In genomic region chr9:33465096-33465495, GRCh38 we compare ENCODE assay signal across 22 cellular contexts. TPM values are rescaled to one million over a fixed set of nuclear protein-coding genes. Genes with fewer than 3 reads are reported as not detected.
"Had no signal": no experiment of that assay in that cellular context is flagged by ENCODE, and none has a peak within 500 bp of the region (broad histone marks: within the 10 kb centered on the region; RNA-seq: fewer than 3 reads in every experiment).

No MANE protein-coding gene starts in this region.

- FAIRE-seq: pancreas had no signal

- H3K27ac Mint-ChIP-seq: activated naive CD4-positive, alpha-beta T cell treated with anti-CD3 and anti-CD28 coated beads, Interleukin-2, amount 50 U/mL, for 24 hours; stimulated activated memory B cell treated with anti-CD40 and anti-IgM and Interleukin-4, amounts not matched to agents 10 μg/mL and 1 μg/mL and 100 μg/mL, for 72 hours had no signal

- DNase-seq: activated CD4-positive, alpha-beta T cell treated with anti-CD3 and anti-CD28 coated beads for 1 hour; activated CD4-positive, alpha-beta T cell treated with anti-CD3 and anti-CD28 coated beads, Interleukin-2, amount 50 U/mL, for 4 hours; activated T-cell treated with anti-CD3 and anti-CD28 coated beads for 4 hours; amniotic stem cell; foreskin keratinocyte; hippocampal formation; islet precursor cell; left ventricle myocardium inferior; mesenchymal stem cell; naive B cell; stimulated activated CD4-positive, alpha-beta T cell treated with anti-CD3 and anti-CD28 coated beads, Interleukin-4, amount 100 ng/mL, for 24 hours; T-helper 2 cell had no signal

- ATAC-seq: mucosa of descending colon; pancreas; sciatic nerve; stimulated activated memory B cell treated with anti-CD40 and anti-IgM and Interleukin-4, amounts not matched to agents 10 μg/mL and 1 μg/mL and 100 μg/mL, for 72 hours; upper lobe of right lung had no signal

- H3K4me1 ChIP-seq: pancreas, upper lobe of right lung had no signal

- H3K9me3 Mint-ChIP-seq: activated naive CD4-positive, alpha-beta T cell treated with anti-CD3 and anti-CD28 coated beads, Interleukin-2, amount 50 U/mL, for 24 hours; naive B cell; stimulated activated memory B cell treated with anti-CD40 and anti-IgM and Interleukin-4, amounts not matched to agents 10 μg/mL and 1 μg/mL and 100 μg/mL, for 72 hours had no signal

- H3K27ac ChIP-seq: cardiac muscle cell, left ventricle myocardium inferior, neutrophil, pancreas, upper lobe of right lung, VCaP had no signal

- H3K4me3 ChIP-seq: cardiac muscle cell, left ventricle myocardium inferior, mucosa of descending colon, pancreas, smooth muscle cell, upper lobe of right lung had no signal

- H3K27me3 Mint-ChIP-seq: activated naive CD4-positive, alpha-beta T cell treated with anti-CD3 and anti-CD28 coated beads, Interleukin-2, amount 50 U/mL, for 24 hours; naive B cell; stimulated activated memory B cell treated with anti-CD40 and anti-IgM and Interleukin-4, amounts not matched to agents 10 μg/mL and 1 μg/mL and 100 μg/mL, for 72 hours had no signal

- H3K27me3 ChIP-seq: cardiac muscle cell, foreskin keratinocyte, neutrophil, pancreas, upper lobe of right lung had no signal

- H3K4me3 Mint-ChIP-seq: activated naive CD4-positive, alpha-beta T cell treated with anti-CD3 and anti-CD28 coated beads, Interleukin-2, amount 50 U/mL, for 24 hours; naive B cell; stimulated activated memory B cell treated with anti-CD40 and anti-IgM and Interleukin-4, amounts not matched to agents 10 μg/mL and 1 μg/mL and 100 μg/mL, for 72 hours had no signal

- H3K9me3 ChIP-seq: left ventricle myocardium inferior, mucosa of descending colon, neutrophil, pancreas, upper lobe of right lung had no signal

- H3K4me1 Mint-ChIP-seq: stimulated activated memory B cell treated with anti-CD40 and anti-IgM and Interleukin-4, amounts not matched to agents 10 μg/mL and 1 μg/mL and 100 μg/mL, for 72 hours had no signal

RNA-seq across cellular contexts. Expression of gene ANKRD18B, which starts 59.0 kb away (rescaled TPM):
- total RNA-seq: left ventricle myocardium inferior had no signal
- polyA plus RNA-seq: smooth muscle cell had no signal
